Comparison of ENCODE assay signal across 16 cellular contexts in genomic region chr4:52076731-52077130, GRCh38. TPM values are rescaled to one million over a fixed set of nuclear protein-coding genes. Genes with fewer than 3 reads are reported as not detected.
DNase-seq lines count a peak whose midpoint lies in the region; ATAC-seq and TF ChIP-seq lines count a peak whose summit lies in the region.
"Had no signal": no experiment of that assay in that cellular context is flagged by ENCODE, and none has a peak within 500 bp of the region (broad histone marks: within the 10 kb centered on the region; RNA-seq: fewer than 3 reads in every experiment).

No MANE protein-coding gene starts in this region.

- TF ChIP-seq POLR2A in heart left ventricle (IDR thresholded peaks at IDR 0.05) = no peak

- WGBS in heart left ventricle, 4 donors = 8 to 14% (median 13%) methylated on average over 23 to 26 of the region's 26 CpGs

- CTCF ChIA-PET in activated CD8-positive, alpha-beta memory T cell treated with anti-CD3 and anti-CD28 coated beads, Interleukin-2, amount 10 ng/mL, durations not matched to agents 7 days and 5 days (lab: Charles Lee) = no interaction called here

- H3K27ac Mint-ChIP-seq in activated naive CD4-positive, alpha-beta T cell treated with anti-CD3 and anti-CD28 coated beads, Interleukin-2, amount 50 U/mL, for 24 hours = peak overlapping the region; percentile 5
- no peak overlapping the region for H3K27ac Mint-ChIP-seq in type B pancreatic cell
- H3K27ac Mint-ChIP-seq in activated CD8-positive, alpha-beta memory T cell treated with anti-CD3 and anti-CD28 coated beads, Interleukin-2, amount 10 ng/mL, durations not matched to agents 7 days and 5 days = no peak overlapping the region
- H3K27ac Mint-ChIP-seq in activated T-helper 2 cell treated with anti-CD3 and anti-CD28 coated beads, Interferon-gamma antibody, Interleukin-2, Interleukin-4, amounts not matched to agents 10 μg/mL and 5 μg/mL and 100 μg/mL, durations not matched to agents 14 hours and 24 hours and 36 hours = no peak overlapping the region
- H3K27ac Mint-ChIP-seq: natural killer cell treated with Interleukin-12 subunit alpha and Interleukin-12 subunit beta and Interleukin-15 and Interleukin-18, amount 100 ng/mL, for 72 hours had no signal

- H3K36me3 ChIP-seq in heart left ventricle = peaks cover 0 to 12% (median 0%) of the 10 kb centered on the region in 9 donors

- no peak overlapping the region for H3K4me3 Mint-ChIP-seq in activated naive CD4-positive, alpha-beta T cell treated with anti-CD3 and anti-CD28 coated beads, Interleukin-2, amount 50 U/mL, for 24 hours
- H3K4me3 Mint-ChIP-seq in type B pancreatic cell = peak overlapping the region; percentile 71
- no peak overlapping the region for H3K4me3 Mint-ChIP-seq in activated CD8-positive, alpha-beta memory T cell treated with anti-CD3 and anti-CD28 coated beads, Interleukin-2, amount 10 ng/mL, durations not matched to agents 7 days and 5 days
- H3K4me3 Mint-ChIP-seq in activated T-helper 2 cell treated with anti-CD3 and anti-CD28 coated beads, Interferon-gamma antibody, Interleukin-2, Interleukin-4, amounts not matched to agents 10 μg/mL and 5 μg/mL and 100 μg/mL, durations not matched to agents 14 hours and 24 hours and 36 hours (ENCODE audit: low read depth) = no peak overlapping the region
- H3K4me3 Mint-ChIP-seq: natural killer cell treated with Interleukin-12 subunit alpha and Interleukin-12 subunit beta and Interleukin-15 and Interleukin-18, amount 100 ng/mL, for 72 hours had no signal

- H3K4me3 ChIP-seq in heart left ventricle = peak overlapping the region in 8 of 12 donors; percentile 7 to 30 (median 13)
- H3K4me3 ChIP-seq: A549 had no signal

- H3K9me3 ChIP-seq in heart left ventricle = no peaks in the 10 kb centered on the region
- H3K9me3 ChIP-seq: A549 had no signal

- DNase-seq in activated naive CD4-positive, alpha-beta T cell treated with anti-CD3 and anti-CD28 coated beads, Interleukin-2, amount 50 U/mL, for 16 hours = no peak
- peak in 3 of 5 donors; percentile 20 to 70 (median 29) for DNase-seq in heart left ventricle
- DNase-seq in midbrain (lab: John Stamatoyannopoulos, UW) = peak; percentile 8
- DNase-seq in type B pancreatic cell (ENCODE audit: extremely low spot score, unreplicated experiment) = peak; percentile 69
- no peak for DNase-seq in activated CD8-positive, alpha-beta memory T cell treated with anti-CD3 and anti-CD28 coated beads, Interleukin-2, amount 10 ng/mL, durations not matched to agents 7 days and 5 days
- DNase-seq in activated T-helper 2 cell treated with anti-CD3 and anti-CD28 coated beads, Interferon-gamma antibody, Interleukin-2, Interleukin-4, amounts not matched to agents 10 μg/mL and 5 μg/mL and 100 μg/mL, durations not matched to agents 14 hours and 24 hours and 36 hours (ENCODE audit: low spot score) = no peak
- DNase-seq: activated CD4-positive, alpha-beta T cell treated with anti-CD3 and anti-CD28 coated beads for 48 hours; activated naive CD4-positive, alpha-beta T cell treated with Interleukin-2 at 50 U/mL for 16 hours; dermis blood vessel endothelial cell; NCI-H2029 treated with DMSO at 0.1 percent for 48 hours; NK-92 treated with Interleukin-12 subunit alpha and Interleukin-12 subunit beta, amount 100 ng/mL, for 24 hours; stimulated activated CD4-positive, alpha-beta T cell treated with anti-CD3 and anti-CD28 coated beads, Interleukin-4, amount 100 ng/mL, for 24 hours had no signal

- ATAC-seq in heart left ventricle (peak in 3 of 4 donors; percentile 57 to 80 (median 65)), GM21447 (IDR thresholded peaks at IDR 0.05; ENCODE audit: unreplicated experiment) (no peak)
- no peak for ATAC-seq in activated CD8-positive, alpha-beta memory T cell treated with anti-CD3 and anti-CD28 coated beads, Interleukin-2, amount 10 ng/mL, durations not matched to agents 7 days and 5 days
- ATAC-seq: A549; natural killer cell treated with Interleukin-12 subunit alpha and Interleukin-12 subunit beta and Interleukin-15 and Interleukin-18, amount 100 ng/mL, for 72 hours had no signal

- no peak overlapping the region for H3K27ac ChIP-seq in heart left ventricle
- H3K27ac ChIP-seq: A549 had no signal

- peaks cover 0 to 13% (median 0%) of the 10 kb centered on the region in 9 donors for H3K27me3 ChIP-seq in heart left ventricle

- TF ChIP-seq CTCF in heart left ventricle (IDR thresholded peaks at IDR 0.05) (peak in 1 of 12 donors; percentile 6), type B pancreatic cell (conservative IDR thresholded peaks at IDR 0.05) (no peak)

- no peaks in the 10 kb centered on the region for H3K36me3 Mint-ChIP-seq in activated naive CD4-positive, alpha-beta T cell treated with anti-CD3 and anti-CD28 coated beads, Interleukin-2, amount 50 U/mL, for 24 hours
- peaks cover 8% of the 10 kb centered on the region for H3K36me3 Mint-ChIP-seq in type B pancreatic cell
- no peaks in the 10 kb centered on the region for H3K36me3 Mint-ChIP-seq in activated CD8-positive, alpha-beta memory T cell treated with anti-CD3 and anti-CD28 coated beads, Interleukin-2, amount 10 ng/mL, durations not matched to agents 7 days and 5 days
- H3K36me3 Mint-ChIP-seq in activated T-helper 2 cell treated with anti-CD3 and anti-CD28 coated beads, Interferon-gamma antibody, Interleukin-2, Interleukin-4, amounts not matched to agents 10 μg/mL and 5 μg/mL and 100 μg/mL, durations not matched to agents 14 hours and 24 hours and 36 hours (ENCODE audit: low read depth) = no peaks in the 10 kb centered on the region

- H3K27me3 Mint-ChIP-seq in activated naive CD4-positive, alpha-beta T cell treated with anti-CD3 and anti-CD28 coated beads, Interleukin-2, amount 50 U/mL, for 24 hours = peaks cover 29% of the 10 kb centered on the region
- H3K27me3 Mint-ChIP-seq in type B pancreatic cell = peaks cover 17% of the 10 kb centered on the region
- H3K27me3 Mint-ChIP-seq in activated CD8-positive, alpha-beta memory T cell treated with anti-CD3 and anti-CD28 coated beads, Interleukin-2, amount 10 ng/mL, durations not matched to agents 7 days and 5 days = peaks cover 56% of the 10 kb centered on the region
- H3K27me3 Mint-ChIP-seq in activated T-helper 2 cell treated with anti-CD3 and anti-CD28 coated beads, Interferon-gamma antibody, Interleukin-2, Interleukin-4, amounts not matched to agents 10 μg/mL and 5 μg/mL and 100 μg/mL, durations not matched to agents 14 hours and 24 hours and 36 hours (ENCODE audit: low read depth) = peaks cover 22% of the 10 kb centered on the region

- H3K9me3 Mint-ChIP-seq in activated naive CD4-positive, alpha-beta T cell treated with anti-CD3 and anti-CD28 coated beads, Interleukin-2, amount 50 U/mL, for 24 hours = no peaks in the 10 kb centered on the region
- H3K9me3 Mint-ChIP-seq in type B pancreatic cell = no peaks in the 10 kb centered on the region
- H3K9me3 Mint-ChIP-seq in activated CD8-positive, alpha-beta memory T cell treated with anti-CD3 and anti-CD28 coated beads, Interleukin-2, amount 10 ng/mL, durations not matched to agents 7 days and 5 days (ENCODE audit: low read depth) = no peaks in the 10 kb centered on the region
- no peaks in the 10 kb centered on the region for H3K9me3 Mint-ChIP-seq in activated T-helper 2 cell treated with anti-CD3 and anti-CD28 coated beads, Interferon-gamma antibody, Interleukin-2, Interleukin-4, amounts not matched to agents 10 μg/mL and 5 μg/mL and 100 μg/mL, durations not matched to agents 14 hours and 24 hours and 36 hours

- intact Hi-C loops in heart left ventricle (cut with DNase I) = no loop called here
- intact Hi-C loops in activated T-helper 2 cell treated with anti-CD3 and anti-CD28 coated beads, Interferon-gamma antibody, Interleukin-2, Interleukin-4, amounts not matched to agents 10 μg/mL and 5 μg/mL and 100 μg/mL, durations not matched to agents 14 hours and 24 hours and 36 hours (cut with micrococcal nuclease) = no loop called here

- no peaks in the 10 kb centered on the region for H3K4me1 Mint-ChIP-seq in activated naive CD4-positive, alpha-beta T cell treated with anti-CD3 and anti-CD28 coated beads, Interleukin-2, amount 50 U/mL, for 24 hours
- peaks cover 13% of the 10 kb centered on the region for H3K4me1 Mint-ChIP-seq in type B pancreatic cell (ENCODE audit: unreplicated experiment)
- H3K4me1 Mint-ChIP-seq in activated CD8-positive, alpha-beta memory T cell treated with anti-CD3 and anti-CD28 coated beads, Interleukin-2, amount 10 ng/mL, durations not matched to agents 7 days and 5 days = no peaks in the 10 kb centered on the region
- H3K4me1 Mint-ChIP-seq in activated T-helper 2 cell treated with anti-CD3 and anti-CD28 coated beads, Interferon-gamma antibody, Interleukin-2, Interleukin-4, amounts not matched to agents 10 μg/mL and 5 μg/mL and 100 μg/mL, durations not matched to agents 14 hours and 24 hours and 36 hours (ENCODE audit: low read depth) = no peaks in the 10 kb centered on the region

- peaks cover 0 to 6% (median 0%) of the 10 kb centered on the region in 12 donors for H3K4me1 ChIP-seq in heart left ventricle
- H3K4me1 ChIP-seq: A549 had no signal

RNA-seq across cellular contexts. Expression of gene SPATA18, which starts 25.6 kb away (rescaled TPM):
- 1 to 10 TPM in 8 of 9 donors, under 1 TPM in 1; 0.74 to 5.7 (median 2.0) TPM for total RNA-seq in heart left ventricle
- under 1 TPM; 0.23 to 0.43 TPM for polyA plus RNA-seq in heart left ventricle
- total RNA-seq in type B pancreatic cell (ENCODE audit: low replicate concordance) = 17.0 and 40.4 TPM in 2 replicates
- under 1 TPM; 0.35 to 0.53 TPM for total RNA-seq in activated CD8-positive, alpha-beta memory T cell treated with anti-CD3 and anti-CD28 coated beads, Interleukin-2, amount 10 ng/mL, durations not matched to agents 7 days and 5 days
- total RNA-seq in activated T-helper 2 cell treated with anti-CD3 and anti-CD28 coated beads, Interferon-gamma antibody, Interleukin-2, Interleukin-4, amounts not matched to agents 10 μg/mL and 5 μg/mL and 100 μg/mL, durations not matched to agents 14 hours and 24 hours and 36 hours = 0.16 TPM in 1 of 2 replicates, not detected in the other
- total RNA-seq: natural killer cell treated with Interleukin-12 subunit alpha and Interleukin-12 subunit beta and Interleukin-15 and Interleukin-18, amount 100 ng/mL, for 72 hours had no signal

RNA-seq across cellular contexts. Expression of gene SGCB, which starts 38.6 kb away (rescaled TPM):
- 100 to 1,000 TPM in 1 of 9 donors, 10 to 100 TPM in 8; 50.3 to 111 (median 73.8) TPM for total RNA-seq in heart left ventricle
- polyA plus RNA-seq in heart left ventricle = 10 to 100 TPM; 17.4 to 28.3 TPM
- 23.6 and 39.1 TPM in 2 replicates for total RNA-seq in type B pancreatic cell (ENCODE audit: low replicate concordance)
- 10 to 100 TPM; 12.1 to 12.6 TPM for total RNA-seq in activated CD8-positive, alpha-beta memory T cell treated with anti-CD3 and anti-CD28 coated beads, Interleukin-2, amount 10 ng/mL, durations not matched to agents 7 days and 5 days
- 21.2 and 21.5 TPM in 2 replicates for total RNA-seq in activated T-helper 2 cell treated with anti-CD3 and anti-CD28 coated beads, Interferon-gamma antibody, Interleukin-2, Interleukin-4, amounts not matched to agents 10 μg/mL and 5 μg/mL and 100 μg/mL, durations not matched to agents 14 hours and 24 hours and 36 hours

RNA-seq across cellular contexts. Expression of gene LRRC66, which starts 56.6 kb away (rescaled TPM):
- under 1 TPM; 0.12 to 0.56 (median 0.27) TPM for total RNA-seq in heart left ventricle
- under 1 TPM; 0.11 to 0.19 TPM for polyA plus RNA-seq in heart left ventricle
- total RNA-seq in type B pancreatic cell (ENCODE audit: low replicate concordance) = 1.1 and 3.3 TPM in 2 replicates
- under 1 TPM; 0.15 to 0.21 TPM for total RNA-seq in activated CD8-positive, alpha-beta memory T cell treated with anti-CD3 and anti-CD28 coated beads, Interleukin-2, amount 10 ng/mL, durations not matched to agents 7 days and 5 days
- total RNA-seq in activated T-helper 2 cell treated with anti-CD3 and anti-CD28 coated beads, Interferon-gamma antibody, Interleukin-2, Interleukin-4, amounts not matched to agents 10 μg/mL and 5 μg/mL and 100 μg/mL, durations not matched to agents 14 hours and 24 hours and 36 hours = 0.07 and 0.11 TPM in 2 replicates

Comparison
In these comparisons a context has a peak if more than half of its experiments do, and no peak if none do; other contexts are left out.
1. DNase-seq: peak in heart left ventricle (3 of 5), midbrain (single experiment) and type B pancreatic cell (single experiment); none in activated naive CD4-positive, alpha-beta T cell treated with anti-CD3 and anti-CD28 coated beads, Interleukin-2, amount 50 U/mL, for 16 hours (single experiment), activated CD8-positive, alpha-beta memory T cell treated with anti-CD3 and anti-CD28 coated beads, Interleukin-2, amount 10 ng/mL, durations not matched to agents 7 days and 5 days (single experiment) and activated T-helper 2 cell treated with anti-CD3 and anti-CD28 coated beads, Interferon-gamma antibody, Interleukin-2, Interleukin-4, amounts not matched to agents 10 μg/mL and 5 μg/mL and 100 μg/mL, durations not matched to agents 14 hours and 24 hours and 36 hours (single experiment).
2. ATAC-seq: peak in heart left ventricle (3 of 4); none in activated CD8-positive, alpha-beta memory T cell treated with anti-CD3 and anti-CD28 coated beads, Interleukin-2, amount 10 ng/mL, durations not matched to agents 7 days and 5 days (single experiment) and GM21447 (single experiment).